Comparison of ENCODE assay signal across 19 cellular contexts in the genomic region with DNA sequence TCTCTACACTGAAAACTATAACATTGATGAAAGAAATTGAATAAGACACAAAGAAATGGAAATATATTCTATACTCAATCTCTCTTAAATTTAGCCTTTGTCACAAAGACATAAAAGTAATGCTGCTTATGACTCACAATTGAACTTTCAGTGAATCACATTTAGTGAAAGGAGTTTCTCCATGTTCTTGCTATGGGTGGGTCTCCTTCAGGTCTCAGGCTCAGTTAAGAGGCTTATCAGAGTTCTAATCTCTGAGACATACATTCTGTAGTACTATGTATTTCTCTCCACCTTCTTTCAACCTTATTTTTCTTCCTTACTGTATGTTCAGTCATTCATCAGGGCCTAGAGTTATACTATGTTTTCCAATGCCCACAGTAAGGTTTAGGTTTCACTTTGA.
"Had no signal": no experiment of that assay in that cellular context is flagged by ENCODE, and none has a peak within 500 bp of the region (broad histone marks: within the 10 kb centered on the region; RNA-seq: fewer than 3 reads in every experiment).

No MANE protein-coding gene starts in this region.

- H3K9me3 ChIP-seq: spleen, upper lobe of right lung had no signal

- H3K27ac ChIP-seq: cardiac muscle cell, left ventricle myocardium inferior, spleen, thyroid gland, upper lobe of right lung, VCaP had no signal

- H3K27me3 ChIP-seq: cardiac muscle cell, spleen, thyroid gland, upper lobe of right lung had no signal

- H3K27ac Mint-ChIP-seq: activated naive CD8-positive, alpha-beta T cell treated with anti-CD3 and anti-CD28 coated beads, Interleukin-2, amount 10 ng/mL, durations not matched to agents 7 days and 5 days; natural killer cell treated with Interleukin-12 subunit alpha and Interleukin-12 subunit beta and Interleukin-15 and Interleukin-18, amount 100 ng/mL, for 72 hours; progenitor cell of endocrine pancreas had no signal

- H3K36me3 ChIP-seq: cardiac muscle cell, left ventricle myocardium inferior, spleen, thyroid gland, upper lobe of right lung had no signal

- DNase-seq: activated CD4-positive, CD25-positive, alpha-beta regulatory T cell treated with anti-CD3 and anti-CD28 coated beads, Interleukin-2, amount 50 U/mL, for 72 hours; activated naive CD8-positive, alpha-beta T cell treated with anti-CD3 and anti-CD28 coated beads, Interleukin-2, amount 10 ng/mL, durations not matched to agents 7 days and 5 days; amygdala; cortex of kidney; erythroblast; foreskin melanocyte; left ventricle myocardium inferior; retina; spleen; stimulated activated CD4-positive, alpha-beta T cell treated with anti-CD3 and anti-CD28 coated beads, Interleukin-4, amount 100 ng/mL, for 1 hour; stimulated activated naive CD4-positive, alpha-beta T cell treated with Interleukin-2 at 50 U/mL for 16 hours; substantia nigra; thyroid gland; upper lobe of right lung had no signal

- H3K4me1 Mint-ChIP-seq: activated naive CD8-positive, alpha-beta T cell treated with anti-CD3 and anti-CD28 coated beads, Interleukin-2, amount 10 ng/mL, durations not matched to agents 7 days and 5 days had no signal

- H3K4me3 ChIP-seq: cardiac muscle cell, left ventricle myocardium inferior, spleen, thyroid gland, upper lobe of right lung had no signal

- H3K4me3 Mint-ChIP-seq: activated naive CD8-positive, alpha-beta T cell treated with anti-CD3 and anti-CD28 coated beads, Interleukin-2, amount 10 ng/mL, durations not matched to agents 7 days and 5 days; natural killer cell treated with Interleukin-12 subunit alpha and Interleukin-12 subunit beta and Interleukin-15 and Interleukin-18, amount 100 ng/mL, for 72 hours had no signal

- ATAC-seq: natural killer cell treated with Interleukin-12 subunit alpha and Interleukin-12 subunit beta and Interleukin-15 and Interleukin-18, amount 100 ng/mL, for 72 hours; SK-N-SH treated with all-trans-retinoic acid at 6 μM for 48 hours; upper lobe of right lung had no signal

- H3K36me3 Mint-ChIP-seq: activated naive CD8-positive, alpha-beta T cell treated with anti-CD3 and anti-CD28 coated beads, Interleukin-2, amount 10 ng/mL, durations not matched to agents 7 days and 5 days; natural killer cell treated with Interleukin-12 subunit alpha and Interleukin-12 subunit beta and Interleukin-15 and Interleukin-18, amount 100 ng/mL, for 72 hours had no signal

- H3K4me1 ChIP-seq: left ventricle myocardium inferior, spleen, thyroid gland, upper lobe of right lung had no signal

- H3K9me3 Mint-ChIP-seq: activated naive CD8-positive, alpha-beta T cell treated with anti-CD3 and anti-CD28 coated beads, Interleukin-2, amount 10 ng/mL, durations not matched to agents 7 days and 5 days; natural killer cell treated with Interleukin-12 subunit alpha and Interleukin-12 subunit beta and Interleukin-15 and Interleukin-18, amount 100 ng/mL, for 72 hours had no signal

- H3K27me3 Mint-ChIP-seq: activated naive CD8-positive, alpha-beta T cell treated with anti-CD3 and anti-CD28 coated beads, Interleukin-2, amount 10 ng/mL, durations not matched to agents 7 days and 5 days; progenitor cell of endocrine pancreas had no signal
